ENCODE assay signal across 24 cellular contexts in genomic region chr17:79438045-79438444, GRCh38.
"Had no signal": no experiment of that assay in that cellular context is flagged by ENCODE, and none has a peak within 500 bp of the region (broad histone marks: within the 10 kb centered on the region; RNA-seq: fewer than 3 reads in every experiment).

No MANE protein-coding gene starts in this region.

- H3K27ac Mint-ChIP-seq: activated CD4-positive, alpha-beta T cell treated with anti-CD3 and anti-CD28 coated beads, Interleukin-2, amount 10 ng/mL, durations not matched to agents 7 days and 5 days; activated CD8-positive, alpha-beta memory T cell treated with anti-CD3 and anti-CD28 coated beads, Interleukin-2, amount 10 ng/mL, durations not matched to agents 7 days and 5 days; activated CD8-positive, alpha-beta T cell treated with anti-CD3 and anti-CD28 coated beads for 36 hours; activated naive CD8-positive, alpha-beta T cell treated with anti-CD3 and anti-CD28 coated beads, Interleukin-2, amount 50 U/mL, for 24 hours; activated T-helper 1 cell treated with anti-CD3 and anti-CD28 coated beads, Interleukin-12 subunit alpha, Interleukin-12 subunit beta, Interleukin-2, Interleukin-4 antibody, amounts not matched to agents 30 ng/mL and 10 ng/mL and 1 ng/mL, durations not matched to agents 14 hours and 24 hours and 36 hours; mesothelial cell of epicardium; natural killer cell treated with Interleukin-12 subunit alpha and Interleukin-12 subunit beta and Interleukin-15 and Interleukin-18, amount 100 ng/mL, for 72 hours; stimulated activated naive CD8-positive, alpha-beta T cell treated with anti-CD3 and anti-CD28 coated beads, Interleukin-15, Interleukin-2, amounts not matched to agents 100 ng/mL and 50 ng/mL, for 24 hours; T-helper 1 cell treated with Interleukin-12 subunit alpha and Interleukin-12 subunit beta and Interleukin-4 antibody, amounts not matched to agents 30 μg/mL and 1 μg/mL, for 36 hours had no signal

- H3K36me3 ChIP-seq: left lung, pancreas, tibial artery had no signal

- H3K9me3 Mint-ChIP-seq: activated CD4-positive, alpha-beta T cell treated with anti-CD3 and anti-CD28 coated beads, Interleukin-2, amount 10 ng/mL, durations not matched to agents 7 days and 5 days; activated CD8-positive, alpha-beta T cell treated with anti-CD3 and anti-CD28 coated beads for 36 hours; activated naive CD8-positive, alpha-beta T cell treated with anti-CD3 and anti-CD28 coated beads, Interleukin-2, amount 50 U/mL, for 24 hours; mesothelial cell of epicardium; natural killer cell treated with Interleukin-12 subunit alpha and Interleukin-12 subunit beta and Interleukin-15 and Interleukin-18, amount 100 ng/mL, for 72 hours; stimulated activated naive CD8-positive, alpha-beta T cell treated with anti-CD3 and anti-CD28 coated beads, Interleukin-15, Interleukin-2, amounts not matched to agents 100 ng/mL and 50 ng/mL, for 24 hours; T-helper 1 cell treated with Interleukin-12 subunit alpha and Interleukin-12 subunit beta and Interleukin-4 antibody, amounts not matched to agents 30 μg/mL and 1 μg/mL, for 36 hours had no signal

- H3K27me3 Mint-ChIP-seq: activated CD4-positive, alpha-beta T cell treated with anti-CD3 and anti-CD28 coated beads, Interleukin-2, amount 10 ng/mL, durations not matched to agents 7 days and 5 days; activated CD8-positive, alpha-beta memory T cell treated with anti-CD3 and anti-CD28 coated beads, Interleukin-2, amount 10 ng/mL, durations not matched to agents 7 days and 5 days; activated naive CD8-positive, alpha-beta T cell treated with anti-CD3 and anti-CD28 coated beads, Interleukin-2, amount 50 U/mL, for 24 hours had no signal

- DNase-seq: activated CD4-positive, alpha-beta T cell treated with anti-CD3 and anti-CD28 coated beads, Interleukin-2, amount 10 ng/mL, durations not matched to agents 7 days and 5 days; activated CD4-positive, CD25-positive, alpha-beta regulatory T cell treated with anti-CD3 and anti-CD28 coated beads, Interleukin-2, amount 50 U/mL, for 72 hours; activated CD8-positive, alpha-beta memory T cell treated with anti-CD3 and anti-CD28 coated beads, Interleukin-2, amount 10 ng/mL, durations not matched to agents 7 days and 5 days; activated CD8-positive, alpha-beta T cell treated with anti-CD3 and anti-CD28 coated beads for 36 hours; activated gamma-delta T cell; activated naive CD4-positive, alpha-beta T cell treated with anti-CD3 and anti-CD28 coated beads, Interleukin-2, amount 50 U/mL, for 16 hours; activated naive CD8-positive, alpha-beta T cell treated with anti-CD3 and anti-CD28 coated beads, Interleukin-2, amount 50 U/mL, for 24 hours; activated T-cell treated with anti-CD3 and anti-CD28 coated beads for 4 hours; cerebellar nuclear complex; cortex of kidney; pancreas; stimulated activated CD4-positive, alpha-beta T cell treated with anti-CD3 and anti-CD28 coated beads, Interleukin-1b, Interleukin-23, amount 100 ng/mL, for 48 hours; substantia nigra; tibial artery had no signal

- H3K4me1 ChIP-seq: left lung, pancreas, tibial artery had no signal

- H3K4me3 ChIP-seq: left lung, lung, pancreas, skin epidermis, tibial artery had no signal

- H3K4me1 Mint-ChIP-seq: activated CD4-positive, alpha-beta T cell treated with anti-CD3 and anti-CD28 coated beads, Interleukin-2, amount 10 ng/mL, durations not matched to agents 7 days and 5 days; activated CD8-positive, alpha-beta memory T cell treated with anti-CD3 and anti-CD28 coated beads, Interleukin-2, amount 10 ng/mL, durations not matched to agents 7 days and 5 days; activated naive CD8-positive, alpha-beta T cell treated with anti-CD3 and anti-CD28 coated beads, Interleukin-2, amount 50 U/mL, for 24 hours; mesothelial cell of epicardium had no signal

- ATAC-seq: activated CD8-positive, alpha-beta memory T cell treated with anti-CD3 and anti-CD28 coated beads, Interleukin-2, amount 10 ng/mL, durations not matched to agents 7 days and 5 days; activated CD8-positive, alpha-beta T cell treated with anti-CD3 and anti-CD28 coated beads for 36 hours; activated naive CD8-positive, alpha-beta T cell treated with anti-CD3 and anti-CD28 coated beads, Interleukin-2, amount 50 U/mL, for 24 hours; left lung; natural killer cell treated with Interleukin-12 subunit alpha and Interleukin-12 subunit beta and Interleukin-15 and Interleukin-18, amount 100 ng/mL, for 72 hours; pancreas; right cardiac atrium had no signal

- H3K4me3 Mint-ChIP-seq: activated CD4-positive, alpha-beta T cell treated with anti-CD3 and anti-CD28 coated beads, Interleukin-2, amount 10 ng/mL, durations not matched to agents 7 days and 5 days; activated CD8-positive, alpha-beta memory T cell treated with anti-CD3 and anti-CD28 coated beads, Interleukin-2, amount 10 ng/mL, durations not matched to agents 7 days and 5 days; activated CD8-positive, alpha-beta T cell treated with anti-CD3 and anti-CD28 coated beads for 36 hours; activated naive CD8-positive, alpha-beta T cell treated with anti-CD3 and anti-CD28 coated beads, Interleukin-2, amount 50 U/mL, for 24 hours; activated T-helper 1 cell treated with anti-CD3 and anti-CD28 coated beads, Interleukin-12 subunit alpha, Interleukin-12 subunit beta, Interleukin-2, Interleukin-4 antibody, amounts not matched to agents 30 ng/mL and 10 ng/mL and 1 ng/mL, durations not matched to agents 14 hours and 24 hours and 36 hours; mesothelial cell of epicardium; natural killer cell treated with Interleukin-12 subunit alpha and Interleukin-12 subunit beta and Interleukin-15 and Interleukin-18, amount 100 ng/mL, for 72 hours; stimulated activated naive CD8-positive, alpha-beta T cell treated with anti-CD3 and anti-CD28 coated beads, Interleukin-15, Interleukin-2, amounts not matched to agents 100 ng/mL and 50 ng/mL, for 24 hours; T-helper 1 cell treated with Interleukin-12 subunit alpha and Interleukin-12 subunit beta and Interleukin-4 antibody, amounts not matched to agents 30 μg/mL and 1 μg/mL, for 36 hours had no signal

- H3K27ac ChIP-seq: left lung, pancreas, skin epidermis, tibial artery had no signal

- FAIRE-seq: endometrium, pancreas had no signal

- H3K27me3 ChIP-seq: pancreas had no signal

- H3K36me3 Mint-ChIP-seq: activated CD8-positive, alpha-beta memory T cell treated with anti-CD3 and anti-CD28 coated beads, Interleukin-2, amount 10 ng/mL, durations not matched to agents 7 days and 5 days; mesothelial cell of epicardium; natural killer cell treated with Interleukin-12 subunit alpha and Interleukin-12 subunit beta and Interleukin-15 and Interleukin-18, amount 100 ng/mL, for 72 hours had no signal

- H3K9me3 ChIP-seq: left lung, pancreas, tibial artery had no signal
